In the genomic region with DNA sequence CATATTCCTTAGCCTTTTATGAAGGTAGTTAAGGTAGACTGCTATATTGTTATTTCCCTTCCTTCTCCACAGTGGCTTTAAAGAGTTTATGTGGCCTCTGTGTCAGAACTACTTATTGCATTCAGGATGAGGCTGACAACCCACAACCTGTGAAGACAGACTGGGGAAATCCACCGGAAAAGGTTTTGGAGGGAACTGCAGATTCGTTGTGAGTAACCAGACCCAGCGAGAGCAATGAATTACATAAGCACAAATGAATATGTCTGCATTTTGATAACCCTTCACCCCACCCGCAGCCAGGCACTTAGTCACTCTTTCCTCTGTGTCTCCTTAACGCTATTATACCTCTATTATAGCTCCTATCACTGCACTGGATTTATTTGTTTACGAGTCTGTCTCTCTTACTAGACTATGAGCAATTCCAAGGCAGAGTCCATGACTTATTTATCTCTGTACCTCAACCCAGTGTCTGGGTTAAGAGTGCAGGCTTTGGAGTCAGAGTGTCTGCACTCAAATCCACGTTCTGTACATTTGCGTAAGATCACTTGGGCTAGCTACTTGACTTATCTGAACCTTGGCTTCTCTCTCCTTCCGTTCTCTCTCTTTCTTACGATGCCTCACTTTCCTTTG, we compare ENCODE assay signal across 8 cellular contexts. TPM values are rescaled to one million over a fixed set of nuclear protein-coding genes. Genes with fewer than 3 reads are reported as not detected.
A peak's percentile ranks its signal among the peaks of the same experiment; 100 is the strongest.
DNase-seq lines count a peak whose midpoint lies in the region; ATAC-seq and TF ChIP-seq lines count a peak whose summit lies in the region.

No MANE protein-coding gene starts in this region.

- peak overlapping the region; percentile 17; the same call in 1 of the 2 replicates for H2AFZ ChIP-seq in PC-9

- in situ Hi-C loops in Caki2 (cut with HindIII; ENCODE audit: low pct_unique_long_range_greater_than_20kb, low sequenced_read_pairs) = no loop called here

- DNase-seq in Caki2 (ENCODE audit: low read depth) (peak; percentile 95), HFFc6 (peak; percentile 81), PC-9 (no peak), lower lobe of right lung (peak; percentile 45), endothelial cell (ENCODE audit: low spot score) (no peak), body of pancreas (no peak)
- peak; percentile 79 to 83 for DNase-seq in activated T-cell treated with anti-CD3 and anti-CD28 coated beads, Interleukin-2, amount 50 U/mL, for 72 hours

- no peak for TF ChIP-seq POLR2A in body of pancreas (IDR thresholded peaks at IDR 0.05)

- ATAC-seq in activated T-cell treated with anti-CD3 and anti-CD28 coated beads, Interleukin-2, amount 50 U/mL, for 72 hours (replicated peaks in 1 of 2) = peak; percentile 81 to 84
- ATAC-seq in lower lobe of right lung (peak; percentile 69 to 82), body of pancreas (no peak)

- peak overlapping the region; percentile 48 for H3K4me2 ChIP-seq in PC-9

- H3K27me3 ChIP-seq in PC-9 (ENCODE audit: insufficient read depth, low read depth) (no peaks in the 10 kb centered on the region), lower lobe of right lung (ENCODE audit: low read depth) (no peaks in the 10 kb centered on the region), body of pancreas (no peaks in the 10 kb centered on the region)

- no peaks in the 10 kb centered on the region for H4K20me1 ChIP-seq in PC-9 (ENCODE audit: insufficient read depth)

- POLR2A ChIA-PET in PC-9 (lab: Charles Lee; ENCODE audit: unreplicated experiment) = interaction anchor here (0.8 kb wide), 1 partner anchor 52 kb away, joined by 3 read pairs; no protein-coding TSS in a partner anchor

- peak overlapping the region; percentile 54 for H3K27ac Mint-ChIP-seq in HFFc6
- peak overlapping the region; percentile 76 for H3K27ac Mint-ChIP-seq in activated T-cell treated with anti-CD3 and anti-CD28 coated beads, Interleukin-2, amount 50 U/mL, for 72 hours
- H3K27ac Mint-ChIP-seq in stimulated activated naive CD8-positive, alpha-beta T cell treated with anti-CD3 and anti-CD28 coated beads, Interleukin-15, Interleukin-2, amounts not matched to agents 100 ng/mL and 50 ng/mL, for 24 hours = peak overlapping the region; percentile 93
- no peak overlapping the region for H3K27ac Mint-ChIP-seq in endothelial cell (ENCODE audit: unreplicated experiment)

- H3K36me3 ChIP-seq in PC-9 (ENCODE audit: low read depth) = no peaks in the 10 kb centered on the region
- no peaks in the 10 kb centered on the region for H3K36me3 ChIP-seq in lower lobe of right lung
- no peaks in the 10 kb centered on the region for H3K36me3 ChIP-seq in body of pancreas (replicated peaks in 1 of 2; ENCODE audit: insufficient read depth in 1 of 2, low read depth in 2 of 2)

- no peaks in the 10 kb centered on the region for H3K9me2 ChIP-seq in PC-9 (ENCODE audit: insufficient read depth)

- CTCF ChIA-PET in PC-9 (lab: Charles Lee) = no interaction called here

- no peaks in the 10 kb centered on the region for H3K27me3 Mint-ChIP-seq in HFFc6 (ENCODE audit: insufficient read depth)
- no peaks in the 10 kb centered on the region for H3K27me3 Mint-ChIP-seq in activated T-cell treated with anti-CD3 and anti-CD28 coated beads, Interleukin-2, amount 50 U/mL, for 72 hours (ENCODE audit: low read depth)
- H3K27me3 Mint-ChIP-seq in stimulated activated naive CD8-positive, alpha-beta T cell treated with anti-CD3 and anti-CD28 coated beads, Interleukin-15, Interleukin-2, amounts not matched to agents 100 ng/mL and 50 ng/mL, for 24 hours = no peaks in the 10 kb centered on the region
- no peaks in the 10 kb centered on the region for H3K27me3 Mint-ChIP-seq in endothelial cell (ENCODE audit: unreplicated experiment)

- H3K27ac ChIP-seq in PC-9 (no peak overlapping the region), lower lobe of right lung (no peak overlapping the region), body of pancreas (no peak overlapping the region)

- BruUV-seq in PC-9 (replicated peaks; lab: Mats Ljungman, UMichigan) = no TSS peak

- H3F3A ChIP-seq in PC-9 (ENCODE audit: insufficient read depth, low read depth) = no peaks in the 10 kb centered on the region

- H3K9me3 ChIP-seq in PC-9 (ENCODE audit: insufficient read depth, low read depth) (0 out of 2 replicates have a peak, but pooled peaks cover 4% of the 10 kb centered on the region), lower lobe of right lung (no peaks in the 10 kb centered on the region), body of pancreas (no peaks in the 10 kb centered on the region)

- TF ChIP-seq CTCF in HFFc6 (IDR thresholded peaks at IDR 0.05) (no peak), PC-9 (conservative IDR thresholded peaks at IDR 0.05) (no peak), lower lobe of right lung (IDR thresholded peaks at IDR 0.05) (no peak), endothelial cell (IDR thresholded peaks at IDR 0.05; ENCODE audit: unreplicated experiment) (no peak), body of pancreas (IDR thresholded peaks at IDR 0.05) (no peak)

- H3K9me3 Mint-ChIP-seq in HFFc6 = no peaks in the 10 kb centered on the region
- H3K9me3 Mint-ChIP-seq in activated T-cell treated with anti-CD3 and anti-CD28 coated beads, Interleukin-2, amount 50 U/mL, for 72 hours = no peaks in the 10 kb centered on the region
- H3K9me3 Mint-ChIP-seq in stimulated activated naive CD8-positive, alpha-beta T cell treated with anti-CD3 and anti-CD28 coated beads, Interleukin-15, Interleukin-2, amounts not matched to agents 100 ng/mL and 50 ng/mL, for 24 hours = no peaks in the 10 kb centered on the region
- no peaks in the 10 kb centered on the region for H3K9me3 Mint-ChIP-seq in endothelial cell (ENCODE audit: unreplicated experiment)

- no peaks in the 10 kb centered on the region for H3K79me2 ChIP-seq in PC-9 (ENCODE audit: low read depth)

- peak overlapping the region; percentile 53 for H3K4me3 Mint-ChIP-seq in HFFc6
- H3K4me3 Mint-ChIP-seq in activated T-cell treated with anti-CD3 and anti-CD28 coated beads, Interleukin-2, amount 50 U/mL, for 72 hours = peak overlapping the region in 1 of 2 donors; percentile 75
- H3K4me3 Mint-ChIP-seq in stimulated activated naive CD8-positive, alpha-beta T cell treated with anti-CD3 and anti-CD28 coated beads, Interleukin-15, Interleukin-2, amounts not matched to agents 100 ng/mL and 50 ng/mL, for 24 hours = peak overlapping the region; percentile 59
- no peak overlapping the region for H3K4me3 Mint-ChIP-seq in endothelial cell (ENCODE audit: unreplicated experiment)

- H3K4me3 ChIP-seq in PC-9 = no peak overlapping the region
- no peak overlapping the region for H3K4me3 ChIP-seq in lower lobe of right lung
- no peak overlapping the region for H3K4me3 ChIP-seq in body of pancreas

- H3K4me1 ChIP-seq in PC-9 (replicated peaks; ENCODE audit: insufficient read depth) (peaks cover 20% of the 10 kb centered on the region), lower lobe of right lung (peaks cover 41% of the 10 kb centered on the region), body of pancreas (no peaks in the 10 kb centered on the region)

- WGBS in body of pancreas, 2 donors = 59 to 72% methylated on average over 10 of the region's 10 CpGs

- H3K36me3 Mint-ChIP-seq in HFFc6 (ENCODE audit: low read depth) (no peaks in the 10 kb centered on the region), endothelial cell (ENCODE audit: low read depth, unreplicated experiment) (no peaks in the 10 kb centered on the region)
- H3K36me3 Mint-ChIP-seq in activated T-cell treated with anti-CD3 and anti-CD28 coated beads, Interleukin-2, amount 50 U/mL, for 72 hours (ENCODE audit: insufficient read depth in 2 of 2) = no peaks in the 10 kb centered on the region
- H3K36me3 Mint-ChIP-seq in stimulated activated naive CD8-positive, alpha-beta T cell treated with anti-CD3 and anti-CD28 coated beads, Interleukin-15, Interleukin-2, amounts not matched to agents 100 ng/mL and 50 ng/mL, for 24 hours (ENCODE audit: low read depth) = no peaks in the 10 kb centered on the region

- no peaks in the 10 kb centered on the region; the same call in 1 of the 2 replicates for H3K4me1 Mint-ChIP-seq in HFFc6 (ENCODE audit: low read depth)
- no peaks in the 10 kb centered on the region for H3K4me1 Mint-ChIP-seq in activated T-cell treated with anti-CD3 and anti-CD28 coated beads, Interleukin-2, amount 50 U/mL, for 72 hours (ENCODE audit: low read depth)
- peaks cover 5% of the 10 kb centered on the region for H3K4me1 Mint-ChIP-seq in stimulated activated naive CD8-positive, alpha-beta T cell treated with anti-CD3 and anti-CD28 coated beads, Interleukin-15, Interleukin-2, amounts not matched to agents 100 ng/mL and 50 ng/mL, for 24 hours (ENCODE audit: low read depth)
- peaks cover 2% of the 10 kb centered on the region for H3K4me1 Mint-ChIP-seq in endothelial cell (ENCODE audit: unreplicated experiment)

- intact Hi-C loops in PC-9 (cut with micrococcal nuclease; ENCODE audit: unreplicated experiment) = loop anchor here (5.0 to 10.0 kb wide), 4 partner anchors 1268 to 1533 kb away; no protein-coding TSS in a partner anchor
- intact Hi-C loops in lower lobe of right lung (cut with DNase I) = no loop called here
- intact Hi-C loops in body of pancreas (cut with DNase I) = no loop called here

RNA-seq across cellular contexts. Expression of gene KCTD16, which starts 19.2 kb away (rescaled TPM):
- 0.17 and 2.6 TPM in 2 replicates for total RNA-seq in Caki2 (2014; rRNA removed; shearing (Covaris generic); ENCODE audit: low replicate concordance)
- 1 to 10 TPM; 1.5 to 3.6 (median 3.0) TPM for total RNA-seq in HFFc6 (2021; fragmentation: NEBNext Ultra II Directional; extraction: Animal tissue kit (Norgen Biotek cat#: 25700))
- total RNA-seq in PC-9 (2021) (0.28 and 0.33 TPM in 2 replicates), lower lobe of right lung (2.5 TPM), endothelial cell (ENCODE audit: unreplicated experiment) (0.44 TPM), body of pancreas (1 to 10 TPM; 3.4 to 4.3 TPM)
- total RNA-seq in activated T-cell treated with anti-CD3 and anti-CD28 coated beads, Interleukin-2, amount 50 U/mL, for 72 hours = under 1 TPM; 0.07 to 0.25 TPM

RNA-seq across cellular contexts. Expression of gene YIPF5, which starts 19.5 kb away (rescaled TPM):
- 64.4 and 88.2 TPM in 2 replicates for total RNA-seq in Caki2 (2014; rRNA removed; shearing (Covaris generic); ENCODE audit: low replicate concordance)
- total RNA-seq in HFFc6 (2021; fragmentation: NEBNext Ultra II Directional; extraction: Animal tissue kit (Norgen Biotek cat#: 25700)) = 100 to 1,000 TPM; 147 to 170 (median 166) TPM
- total RNA-seq in PC-9 (2021) (35.9 and 65.8 TPM in 2 replicates), lower lobe of right lung (46.4 TPM), endothelial cell (ENCODE audit: unreplicated experiment) (47.8 TPM), body of pancreas (10 to 100 TPM; 18.9 to 20.4 TPM)
- total RNA-seq in activated T-cell treated with anti-CD3 and anti-CD28 coated beads, Interleukin-2, amount 50 U/mL, for 72 hours = 10 to 100 TPM; 40.9 to 43.7 TPM

Comparison
In these comparisons a context has a peak if more than half of its experiments do, and no peak if none do; other contexts are left out.
1. DNase-seq: peak in Caki2 (single experiment), HFFc6 (single experiment), activated T-cell treated with anti-CD3 and anti-CD28 coated beads, Interleukin-2, amount 50 U/mL, for 72 hours (2 of 2) and lower lobe of right lung (single experiment); none in PC-9 (0 of 2), endothelial cell (single experiment) and body of pancreas (0 of 4).